1 cellular context compared by ENCODE assay signal in genomic region chr17:78716814-78717393, GRCh38.
TF ChIP-seq lines count a peak whose summit lies in the region.

No MANE protein-coding gene starts in this region.

TF ChIP-seq in HepG2, 621 proteins besides CTCF, POLR2A, EP300 and RAD21 (continued from another document):
- TF ChIP-seq KDM5B (CRISPR knock-in tag; IDR thresholded peaks at IDR 0.05; ENCODE audit: borderline replicate concordance): peak; percentile 43; the same call in 1 of the 2 replicates
- peak; percentile 64; the same call in 1 of the 2 replicates for TF ChIP-seq ZNF430 (CRISPR knock-in tag; IDR thresholded peaks at IDR 0.05)
- no peak for TF ChIP-seq ZFP90 (CRISPR knock-in tag; IDR thresholded peaks at IDR 0.05; ENCODE audit: borderline replicate concordance)
- peak; percentile 37; the same call in 1 of the 2 replicates for TF ChIP-seq HDAC2 (CRISPR knock-in tag; IDR thresholded peaks at IDR 0.05)
- peak; percentile 45 for TF ChIP-seq SALL1 (CRISPR knock-in tag; IDR thresholded peaks at IDR 0.05)
- peak; percentile 45; the same call in 1 of the 2 replicates for TF ChIP-seq SAP130 (CRISPR knock-in tag; IDR thresholded peaks at IDR 0.05; ENCODE audit: low read depth)
- TF ChIP-seq AGO2 (optimal IDR thresholded peaks at IDR 0.05; ENCODE audit: low read depth, low read length): peak; percentile 46
- TF ChIP-seq SETDB1 (CRISPR knock-in tag; IDR thresholded peaks at IDR 0.05; ENCODE audit: borderline replicate concordance): 0 out of 2 replicates have a peak, but pooled peaks have one; percentile 27
- peak; percentile 97 for TF ChIP-seq HIC2 (CRISPR knock-in tag; IDR thresholded peaks at IDR 0.05; ENCODE audit: low read depth)
- TF ChIP-seq MAX (IDR thresholded peaks at IDR 0.05): peak; percentile 85
- 0 out of 2 replicates have a peak, but pooled peaks have one; percentile 9 for TF ChIP-seq THAP11 (CRISPR knock-in tag; IDR thresholded peaks at IDR 0.05)
- TF ChIP-seq ZNF562 (CRISPR knock-in tag; IDR thresholded peaks at IDR 0.05; ENCODE audit: borderline replicate concordance): no peak
- no peak for TF ChIP-seq BHLHE40 (IDR thresholded peaks at IDR 0.05; ENCODE audit: low read length)
- 0 out of 2 replicates have a peak, but pooled peaks have one; percentile 45 for TF ChIP-seq NR0B2 (CRISPR knock-in tag; IDR thresholded peaks at IDR 0.05)
- TF ChIP-seq DMAP1 (CRISPR knock-in tag; IDR thresholded peaks at IDR 0.05): peak; percentile 77; the same call in 1 of the 2 replicates
- 0 out of 2 replicates have a peak, but pooled peaks have one; percentile 24 for TF ChIP-seq ZNF280D (CRISPR knock-in tag; IDR thresholded peaks at IDR 0.05)
- TF ChIP-seq AHDC1 (CRISPR knock-in tag; IDR thresholded peaks at IDR 0.05; ENCODE audit: borderline replicate concordance): peak; percentile 25; the same call in 1 of the 2 replicates
- TF ChIP-seq MXI1 (IDR thresholded peaks at IDR 0.05; ENCODE audit: borderline replicate concordance, low read depth, low read length): 0 out of 3 replicates have a peak, but pooled peaks have one; percentile 37
- TF ChIP-seq XRCC5 (optimal IDR thresholded peaks at IDR 0.05; ENCODE audit: low read length): peak; percentile 38
- TF ChIP-seq TAF1 (CRISPR knock-in tag; IDR thresholded peaks at IDR 0.05): 0 out of 2 replicates have a peak, but pooled peaks have one; percentile 2
- TF ChIP-seq TFDP1 (CRISPR knock-in tag; IDR thresholded peaks at IDR 0.05; ENCODE audit: borderline replicate concordance): no peak
- peak; percentile 81; the same call in 1 of the 2 replicates for TF ChIP-seq ZNF572 (CRISPR knock-in tag; IDR thresholded peaks at IDR 0.05)
- peak; percentile 54; the same call in 1 of the 2 replicates for TF ChIP-seq ZNF607 (CRISPR knock-in tag; IDR thresholded peaks at IDR 0.05; ENCODE audit: borderline replicate concordance)
- TF ChIP-seq YY1 (IDR thresholded peaks at IDR 0.05; ENCODE audit: insufficient read depth, insufficient replicate concordance, low read depth, low read length): peak; percentile 38
- TF ChIP-seq SRSF1 (optimal IDR thresholded peaks at IDR 0.05; ENCODE audit: low read depth, low read length): peak; percentile 60
- TF ChIP-seq UBTF (CRISPR knock-in tag; IDR thresholded peaks at IDR 0.05): peak; percentile 29; the same call in 1 of the 2 replicates
- TF ChIP-seq GMEB2 (CRISPR knock-in tag; IDR thresholded peaks at IDR 0.05; ENCODE audit: low read depth): no peak
- no peak for TF ChIP-seq SMARCC2 (IDR thresholded peaks at IDR 0.05)
- 0 out of 2 replicates have a peak, but pooled peaks have one; percentile 27 for TF ChIP-seq ZNF605 (CRISPR knock-in tag; IDR thresholded peaks at IDR 0.05)
